ENCODE assay signal across 20 cellular contexts in genomic region chr6:102390541-102390940, GRCh38.
"Had no signal": no experiment of that assay in that cellular context is flagged by ENCODE, and none has a peak within 500 bp of the region (broad histone marks: within the 10 kb centered on the region; RNA-seq: fewer than 3 reads in every experiment).

No MANE protein-coding gene starts in this region.

- H3K36me3 ChIP-seq: gastroesophageal sphincter, heart left ventricle, right lobe of liver, vagina had no signal

- H3K9me3 ChIP-seq: right lobe of liver, testis, vagina had no signal

- H3K27ac ChIP-seq: epithelial cell of prostate, gastroesophageal sphincter, heart left ventricle, right lobe of liver, skin epidermis, testis, vagina had no signal

- H3K4me1 ChIP-seq: gastroesophageal sphincter, heart left ventricle, right lobe of liver, testis, vagina had no signal

- DNase-seq: activated CD4-positive, alpha-beta memory T cell treated with anti-CD3 and anti-CD28 coated beads for 36 hours; activated CD4-positive, alpha-beta T cell treated with anti-CD3 and anti-CD28 coated beads for 48 hours; activated naive CD4-positive, alpha-beta T cell treated with Interleukin-2 at 50 U/mL for 16 hours; activated naive CD8-positive, alpha-beta T cell treated with anti-CD3 and anti-CD28 coated beads, Interleukin-2, amount 10 ng/mL, durations not matched to agents 7 days and 5 days; activated T-cell treated with anti-CD3 and anti-CD28 coated beads, Interleukin-2, amount 50 U/mL, for 48 hours; amniotic stem cell; cerebellar nuclear complex; cortex of kidney; heart left ventricle; left cardiac atrium; nephron progenitor cell; occipital lobe; stimulated activated CD4-positive, alpha-beta T cell treated with anti-CD3 and anti-CD28 coated beads, Interleukin-2, amount 100 ng/mL, for 24 hours; T-helper 9 cell; testis had no signal

- H3K4me3 ChIP-seq: gastroesophageal sphincter, heart left ventricle, right lobe of liver, skin epidermis, testis, vagina had no signal

- H3K27me3 ChIP-seq: gastroesophageal sphincter, heart left ventricle, right lobe of liver, testis, vagina had no signal
